ENCODE assay signal across 1 cellular context in the genomic region with DNA sequence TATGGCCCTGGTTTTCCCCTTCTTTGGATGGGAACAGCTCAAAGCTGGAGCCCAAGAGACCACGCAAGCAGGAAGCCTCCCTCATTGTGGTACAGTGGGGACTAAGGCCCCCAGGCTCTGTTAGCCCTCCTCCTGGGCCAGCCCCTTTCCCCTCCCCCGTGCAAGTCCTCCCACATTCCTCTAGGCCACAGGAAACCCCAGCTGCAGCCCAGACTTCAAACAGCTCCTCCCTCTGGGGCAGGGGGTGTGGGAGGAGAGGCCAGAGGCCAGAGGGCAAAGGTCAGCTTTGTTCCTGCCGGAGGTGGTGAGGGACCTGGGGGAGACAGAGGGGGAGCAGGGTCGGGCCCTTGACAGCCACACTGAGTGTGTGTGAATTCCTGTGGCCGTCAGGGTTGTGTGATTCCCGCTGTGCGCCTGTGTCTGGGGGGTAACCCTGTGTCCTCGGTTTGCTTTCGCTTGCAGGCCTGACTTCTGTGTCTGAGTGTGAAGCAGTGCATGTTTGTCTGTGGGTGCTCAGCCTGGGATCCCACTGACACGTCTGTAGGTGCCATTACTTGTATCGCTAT.
TF ChIP-seq lines count a peak whose summit lies in the region.

No MANE protein-coding gene starts in this region.

TF ChIP-seq in HepG2, 621 proteins besides CTCF, POLR2A, EP300 and RAD21 (continued from another document and continues in another):
- TF ChIP-seq PRDM15 (CRISPR knock-in tag; IDR thresholded peaks at IDR 0.05) (0 out of 2 replicates have a peak, but pooled peaks have one; percentile 39), ZBTB7B (CRISPR knock-in tag; IDR thresholded peaks at IDR 0.05) (peak; percentile 95), ZNF234 (CRISPR knock-in tag; conservative IDR thresholded peaks at IDR 0.05) (no peak), CBX5 (CRISPR knock-in tag; IDR thresholded peaks at IDR 0.05; ENCODE audit: borderline replicate concordance) (no peak; the same call in 1 of the 2 replicates), ZNF749 (CRISPR knock-in tag; IDR thresholded peaks at IDR 0.05; ENCODE audit: borderline replicate concordance) (no peak), ZNF460 (CRISPR knock-in tag; IDR thresholded peaks at IDR 0.05; ENCODE audit: borderline replicate concordance) (peak; percentile 74; the same call in 1 of the 2 replicates), ZFP91 (CRISPR knock-in tag; IDR thresholded peaks at IDR 0.05; ENCODE audit: borderline replicate concordance) (peak; percentile 55; the same call in 1 of the 2 replicates), REST (IDR thresholded peaks at IDR 0.05; ENCODE audit: borderline replicate concordance in 1 of 2, low read depth in 1 of 2, low read length in 2 of 2) (peak in 1 of 2 experiments; percentile 53; a peak in 2 of 4 replicates), ZFYVE20 (CRISPR knock-in tag; IDR thresholded peaks at IDR 0.05; ENCODE audit: borderline replicate concordance, low read depth) (no peak), ZNF18 (CRISPR knock-in tag; IDR thresholded peaks at IDR 0.05; ENCODE audit: insufficient replicate concordance) (peak; percentile 97), RNF2 (conservative IDR thresholded peaks at IDR 0.05; ENCODE audit: low read depth) (no peak), TCF12 (IDR thresholded peaks at IDR 0.05) (no peak), TCF12 (CRISPR knock-in tag; IDR thresholded peaks at IDR 0.05) (peak; percentile 88), BORCS8-MEF2B (CRISPR knock-in tag; IDR thresholded peaks at IDR 0.05) (peak; percentile 71), ZNF83 (CRISPR knock-in tag; IDR thresholded peaks at IDR 0.05; ENCODE audit: borderline replicate concordance) (no peak), ZNF644 (CRISPR knock-in tag; IDR thresholded peaks at IDR 0.05; ENCODE audit: low read depth) (no peak; the same call in 1 of the 2 replicates), ZNF431 (CRISPR knock-in tag; IDR thresholded peaks at IDR 0.05; ENCODE audit: borderline replicate concordance, low read depth) (no peak; the same call in 1 of the 2 replicates), ZMYM4 (CRISPR knock-in tag; IDR thresholded peaks at IDR 0.05) (peak; percentile 88), ZBTB7A (CRISPR knock-in tag; IDR thresholded peaks at IDR 0.05) (peak; percentile 99), FOXA1 (IDR thresholded peaks at IDR 0.05) (no peak), FOXA1 (CRISPR knock-in tag; IDR thresholded peaks at IDR 0.05) (0 out of 2 replicates have a peak, but pooled peaks have one; percentile 32), SATB2 (CRISPR knock-in tag; IDR thresholded peaks at IDR 0.05) (no peak), SP1 (IDR thresholded peaks at IDR 0.05) (no peak), SP1 (CRISPR knock-in tag; IDR thresholded peaks at IDR 0.05) (peak; percentile 37; the same call in 1 of the 2 replicates), NR2F1 (CRISPR knock-in tag; IDR thresholded peaks at IDR 0.05) (peak; percentile 100), NR0B2 (CRISPR knock-in tag; IDR thresholded peaks at IDR 0.05) (no peak), MYNN (CRISPR knock-in tag; IDR thresholded peaks at IDR 0.05; ENCODE audit: low read depth) (no peak), MIXL1 (CRISPR knock-in tag; IDR thresholded peaks at IDR 0.05) (peak; percentile 59; the same call in 1 of the 2 replicates), ZNF441 (CRISPR knock-in tag; IDR thresholded peaks at IDR 0.05; ENCODE audit: borderline replicate concordance) (peak; percentile 37; the same call in 1 of the 2 replicates), KLF16 (CRISPR knock-in tag; IDR thresholded peaks at IDR 0.05) (peak in 1 of 2 experiments; percentile 65; a peak in 2 of 4 replicates), KDM5A (IDR thresholded peaks at IDR 0.05; ENCODE audit: borderline replicate concordance, low read length) (no peak), PRMT3 (CRISPR knock-in tag; IDR thresholded peaks at IDR 0.05; ENCODE audit: borderline replicate concordance, low read depth) (0 out of 2 replicates have a peak, but pooled peaks have one; percentile 48), ZNF546 (CRISPR knock-in tag; conservative IDR thresholded peaks at IDR 0.05) (no peak), MEIS2 (CRISPR knock-in tag; IDR thresholded peaks at IDR 0.05) (peak; percentile 80; the same call in 1 of the 2 replicates), ZNF446 (CRISPR knock-in tag; IDR thresholded peaks at IDR 0.05) (peak; percentile 44; the same call in 1 of the 2 replicates), DZIP1 (CRISPR knock-in tag; IDR thresholded peaks at IDR 0.05) (no peak), ZSCAN20 (CRISPR knock-in tag; IDR thresholded peaks at IDR 0.05; ENCODE audit: borderline replicate concordance) (no peak), ZKSCAN5 (CRISPR knock-in tag; IDR thresholded peaks at IDR 0.05) (peak; percentile 51; the same call in 1 of the 2 replicates), PREB (CRISPR knock-in tag; IDR thresholded peaks at IDR 0.05) (no peak), ZNF224 (CRISPR knock-in tag; IDR thresholded peaks at IDR 0.05) (no peak), SMAD1 (CRISPR knock-in tag; IDR thresholded peaks at IDR 0.05; ENCODE audit: borderline replicate concordance, low read depth) (peak; percentile 74; the same call in 1 of the 2 replicates), ZBTB1 (CRISPR knock-in tag; IDR thresholded peaks at IDR 0.05; ENCODE audit: borderline replicate concordance) (no peak)
- TF ChIP-seq, protein P1, sequence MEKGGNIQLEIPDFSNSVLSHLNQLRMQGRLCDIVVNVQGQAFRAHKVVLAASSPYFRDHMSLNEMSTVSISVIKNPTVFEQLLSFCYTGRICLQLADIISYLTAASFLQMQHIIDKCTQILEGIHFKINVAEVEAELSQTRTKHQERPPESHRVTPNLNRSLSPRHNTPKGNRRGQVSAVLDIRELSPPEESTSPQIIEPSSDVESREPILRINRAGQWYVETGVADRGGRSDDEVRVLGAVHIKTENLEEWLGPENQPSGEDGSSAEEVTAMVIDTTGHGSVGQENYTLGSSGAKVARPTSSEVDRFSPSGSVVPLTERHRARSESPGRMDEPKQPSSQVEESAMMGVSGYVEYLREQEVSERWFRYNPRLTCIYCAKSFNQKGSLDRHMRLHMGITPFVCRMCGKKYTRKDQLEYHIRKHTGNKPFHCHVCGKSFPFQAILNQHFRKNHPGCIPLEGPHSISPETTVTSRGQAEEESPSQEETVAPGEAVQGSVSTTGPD (CRISPR knock-in tag; IDR thresholded peaks at IDR 0.05): no peak
- TF ChIP-seq, protein P2, sequence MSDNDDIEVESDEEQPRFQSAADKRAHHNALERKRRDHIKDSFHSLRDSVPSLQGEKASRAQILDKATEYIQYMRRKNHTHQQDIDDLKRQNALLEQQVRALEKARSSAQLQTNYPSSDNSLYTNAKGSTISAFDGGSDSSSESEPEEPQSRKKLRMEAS (IDR thresholded peaks at IDR 0.05): peak; percentile 67
